ENCODE assay signal across 11 cellular contexts in genomic region chr19:29804493-29804892, GRCh38. TPM values are rescaled to one million over a fixed set of nuclear protein-coding genes. Genes with fewer than 3 reads are reported as not detected.
DNase-seq lines count a peak whose midpoint lies in the region; ATAC-seq and TF ChIP-seq lines count a peak whose summit lies in the region.
"Had no signal": no experiment of that assay in that cellular context is flagged by ENCODE, and none has a peak within 500 bp of the region (broad histone marks: within the 10 kb centered on the region; RNA-seq: fewer than 3 reads in every experiment).

No MANE protein-coding gene starts in this region.

- H3K4me1 Mint-ChIP-seq in neural progenitor cell: peaks cover 23% of the 10 kb centered on the region

- no peaks in the 10 kb centered on the region for H3K9me3 ChIP-seq in lower lobe of right lung
- no peaks in the 10 kb centered on the region for H3K9me3 ChIP-seq in neural progenitor cell (ENCODE audit: low read depth)

- no peaks in the 10 kb centered on the region for H4K20me1 ChIP-seq in neural progenitor cell (ENCODE audit: low read depth)

- no peaks in the 10 kb centered on the region for H3K36me3 ChIP-seq in lower lobe of right lung
- H3K36me3 ChIP-seq in neural progenitor cell: no peaks in the 10 kb centered on the region

- no peaks in the 10 kb centered on the region for H3K36me3 Mint-ChIP-seq in neural progenitor cell

- intact Hi-C loops in lower lobe of right lung (cut with DNase I): no loop called here
- intact Hi-C loops in left colon (cut with DNase I, micrococcal nuclease): no loop called here

- no peaks in the 10 kb centered on the region for H3K27me3 ChIP-seq in lower lobe of right lung (ENCODE audit: low read depth)
- H3K27me3 ChIP-seq in neural progenitor cell: no peaks in the 10 kb centered on the region

- no peaks in the 10 kb centered on the region for H3K27me3 Mint-ChIP-seq in neural progenitor cell (ENCODE audit: insufficient read depth, low read depth)

- no peak for TF ChIP-seq CTCF in lower lobe of right lung (IDR thresholded peaks at IDR 0.05)
- no peak for TF ChIP-seq CTCF in neural progenitor cell (IDR thresholded peaks at IDR 0.05)

- ATAC-seq in GM21526 (IDR thresholded peaks at IDR 0.05; ENCODE audit: low FRiP score, unreplicated experiment) (peak; percentile 86), HG03280 (IDR thresholded peaks at IDR 0.05; ENCODE audit: unreplicated experiment) (peak; percentile 88), lower lobe of right lung (no peak), left colon (no peak), GM18520 (IDR thresholded peaks at IDR 0.05; ENCODE audit: unreplicated experiment) (no peak)

- no peak overlapping the region for H3K9ac ChIP-seq in neural progenitor cell

- no peaks in the 10 kb centered on the region for H3F3A ChIP-seq in neural progenitor cell (ENCODE audit: low read depth)

- H3K27ac ChIP-seq in lower lobe of right lung (no peak overlapping the region), neural progenitor cell (no peak overlapping the region)

- H3K4me3 ChIP-seq in lower lobe of right lung: no peak overlapping the region
- no peak overlapping the region for H3K4me3 ChIP-seq in neural progenitor cell

- no peaks in the 10 kb centered on the region for H3K79me2 ChIP-seq in neural progenitor cell (ENCODE audit: low read depth)

- no peak overlapping the region for H3K27ac Mint-ChIP-seq in neural progenitor cell

- peak; percentile 16 to 41 for DNase-seq in activated CD4-positive, alpha-beta T cell treated with anti-CD3 and anti-CD28 coated beads, Interleukin-2, amount 50 U/mL, for 48 hours
- no peak for DNase-seq in activated CD4-positive, alpha-beta T cell treated with anti-CD3 and anti-CD28 coated beads, Interleukin-2, amount 50 U/mL, for 1 hour
- peak; percentile 4 for DNase-seq in lower lobe of right lung
- DNase-seq in neural progenitor cell (ENCODE audit: low spot score): no peak
- no peak for DNase-seq in left colon
- DNase-seq: effector memory CD4-positive, alpha-beta T cell; NCI-H2107 had no signal

- no peaks in the 10 kb centered on the region for H3K9me3 Mint-ChIP-seq in neural progenitor cell
- H3K9me3 Mint-ChIP-seq: neural crest cell had no signal

- H3K4me1 ChIP-seq in lower lobe of right lung (no peaks in the 10 kb centered on the region), neural progenitor cell (no peaks in the 10 kb centered on the region)

- no peak overlapping the region for H3K4me3 Mint-ChIP-seq in neural progenitor cell
- H3K4me3 Mint-ChIP-seq: neural crest cell had no signal

- H3K4me2 ChIP-seq in neural progenitor cell: no peak overlapping the region

- no peak overlapping the region for H2AFZ ChIP-seq in neural progenitor cell (replicated peaks)

RNA-seq across cellular contexts. Expression of gene CCNE1, which starts 7.3 kb away (rescaled TPM):
- 1.0 TPM for total RNA-seq in lower lobe of right lung
- total RNA-seq in neural progenitor cell (ENCODE audit: low replicate concordance): 31.4 and 34.5 TPM in 2 replicates
- total RNA-seq in left colon: 1 to 10 TPM; 4.0 to 4.5 TPM

Comparison
In these comparisons a context has a peak if more than half of its experiments do, and no peak if none do; other contexts are left out.
1. DNase-seq: peak in activated CD4-positive, alpha-beta T cell treated with anti-CD3 and anti-CD28 coated beads, Interleukin-2, amount 50 U/mL, for 48 hours (2 of 2) and lower lobe of right lung (single experiment); none in activated CD4-positive, alpha-beta T cell treated with anti-CD3 and anti-CD28 coated beads, Interleukin-2, amount 50 U/mL, for 1 hour (single experiment), neural progenitor cell (single experiment) and left colon (0 of 2).
2. ATAC-seq: peak in GM21526 (single experiment) and HG03280 (single experiment); none in lower lobe of right lung (0 of 2), left colon (single experiment) and GM18520 (single experiment).